Comparison of ENCODE assay signal across 18 cellular contexts in genomic region chr17:29747660-29748059, GRCh38.
DNase-seq lines count a peak whose midpoint lies in the region; ATAC-seq, FAIRE-seq and TF ChIP-seq lines count a peak whose summit lies in the region.
"Had no signal": no experiment of that assay in that cellular context is flagged by ENCODE, and none has a peak within 500 bp of the region (broad histone marks: within the 10 kb centered on the region; RNA-seq: fewer than 3 reads in every experiment).

No MANE protein-coding gene starts in this region.

- TF ChIP-seq EP300 in GM12878 (IDR thresholded peaks at IDR 0.05; ENCODE audit: borderline replicate concordance in 1 of 2, control insufficient read depth in 1 of 2, low read depth in 2 of 2, low read length in 2 of 2), result no peak

- peaks cover 30% of the 10 kb centered on the region for H3K36me3 Mint-ChIP-seq in stimulated activated memory B cell treated with anti-CD40 and anti-IgM and Interleukin-4, amounts not matched to agents 10 μg/mL and 1 μg/mL and 100 μg/mL, for 72 hours

- SMC1A ChIA-PET in GM12878 (lab: Charles Lee; ENCODE audit: uncharacterized antibody, unreplicated experiment), result interaction anchor here (0.8 to 4.4 kb wide), 15 partner anchors 9 to 118 kb away, joined by 3 to 25 read pairs (median 4); no protein-coding TSS in a partner anchor

- H3K4me3 Mint-ChIP-seq in stimulated activated memory B cell treated with anti-CD40 and anti-IgM and Interleukin-4, amounts not matched to agents 10 μg/mL and 1 μg/mL and 100 μg/mL, for 72 hours, result no peak overlapping the region

- TF ChIP-seq RAD21 in GM12878 (IDR thresholded peaks at IDR 0.05; ENCODE audit: insufficient read depth, low read depth, low read length), result no peak

- ATAC-seq in Right ventricle myocardium superior (ENCODE audit: poor library complexity) (no peak), GM12878 (peak; percentile 36), right lobe of liver (no peak)
- ATAC-seq in stimulated activated memory B cell treated with anti-CD40 and anti-IgM and Interleukin-4, amounts not matched to agents 10 μg/mL and 1 μg/mL and 100 μg/mL, for 72 hours, result no peak
- ATAC-seq: PC-3 had no signal

- in situ Hi-C loops in GM12878 (cut with MboI), result no loop called here

- H4K20me1 ChIP-seq in GM12878 (ENCODE audit: control insufficient read depth, insufficient read depth), result no peaks in the 10 kb centered on the region

- no peaks in the 10 kb centered on the region for H3K27me3 Mint-ChIP-seq in stimulated activated memory B cell treated with anti-CD40 and anti-IgM and Interleukin-4, amounts not matched to agents 10 μg/mL and 1 μg/mL and 100 μg/mL, for 72 hours

- H3K4me1 ChIP-seq in right atrium auricular region, result peaks cover 0 to 52% of the 10 kb centered on the region in 2 donors
- peaks cover 9% of the 10 kb centered on the region for H3K4me1 ChIP-seq in GM12878 (ENCODE audit: control insufficient read depth, insufficient read depth, low read length)
- H3K4me1 ChIP-seq in right lobe of liver, result peaks cover 0 to 11% (median 3%) of the 10 kb centered on the region in 4 donors

- no peak for FAIRE-seq in GM12878 (lab: Jason Lieb, UNC)

- CTCF ChIA-PET in GM12878 (lab: Yijun Ruan, JAX), result interaction anchor here (0.8 to 3.1 kb wide), 7 partner anchors 10 to 183 kb away, joined by 3 to 12 read pairs (median 4); no protein-coding TSS in a partner anchor

- BruUV-seq in GM12878 (replicated peaks; lab: Mats Ljungman, UMichigan), result no TSS peak

- H3K27ac Mint-ChIP-seq in stimulated activated memory B cell treated with anti-CD40 and anti-IgM and Interleukin-4, amounts not matched to agents 10 μg/mL and 1 μg/mL and 100 μg/mL, for 72 hours, result peak overlapping the region; percentile 44

- WGBS in GM12878 (ENCODE audit: insufficient coverage, insufficient replicate concordance, low lambda C conversion rate, missing lambda C conversion rate), result 97% methylated on average over 1 of the region's 1 CpG
- 90% methylated on average over 1 of the region's 1 CpG for WGBS in right lobe of liver (ENCODE audit: insufficient coverage, low coverage, low lambda C conversion rate, missing lambda C conversion rate)

- H3K9me3 Mint-ChIP-seq in stimulated activated memory B cell treated with anti-CD40 and anti-IgM and Interleukin-4, amounts not matched to agents 10 μg/mL and 1 μg/mL and 100 μg/mL, for 72 hours, result no peaks in the 10 kb centered on the region

- H3K9ac ChIP-seq in GM12878 (ENCODE audit: control insufficient read depth, insufficient read depth, low read length), result no peak overlapping the region

- peak overlapping the region; percentile 44 for H3K4me2 ChIP-seq in GM12878 (ENCODE audit: control insufficient read depth, insufficient read depth)

- no peak for TF ChIP-seq POLR2A in GM12878 (IDR thresholded peaks at IDR 0.05; ENCODE audit: low read depth, low read length)
- TF ChIP-seq POLR2A in right lobe of liver (IDR thresholded peaks at IDR 0.05), result no peak

- H3K4me3 ChIP-seq in right atrium auricular region (no peak overlapping the region), GM12878 (no peak overlapping the region; the same call in 1 of the 2 replicates), right lobe of liver (no peak overlapping the region)
- H3K4me3 ChIP-seq: esophagus muscularis mucosa, prostate gland had no signal

- H3K27ac ChIP-seq in right atrium auricular region (peak overlapping the region; percentile 57 to 88), GM12878 (ENCODE audit: control insufficient read depth, insufficient read depth) (no peak overlapping the region), right lobe of liver (no peak overlapping the region)
- H3K27ac ChIP-seq: HL-60, prostate gland, VCaP had no signal

- peaks cover 85% of the 10 kb centered on the region for H3K79me2 ChIP-seq in GM12878 (ENCODE audit: control insufficient read depth, insufficient read depth, low read length)

- intact Hi-C loops in Right ventricle myocardium superior (cut with DNase I) (loop anchor here (10.0 kb wide), 1 partner anchor 53 kb away; no protein-coding TSS in a partner anchor), GM12878 (cut with micrococcal nuclease; ENCODE audit: unreplicated experiment) (no loop called here), right lobe of liver (cut with DNase I) (no loop called here)

- TF ChIP-seq CTCF in right atrium auricular region (IDR thresholded peaks at IDR 0.05) (no peak), GM12878 (IDR thresholded peaks at IDR 0.05 in 2 of 3, conservative IDR thresholded peaks at IDR 0.05 in 1 of 3; ENCODE audit: control insufficient read depth in 2 of 3, extremely low read depth in 1 of 3, insufficient read depth in 1 of 3, low read depth in 3 of 3, low read length in 3 of 3) (no peak), right lobe of liver (IDR thresholded peaks at IDR 0.05) (no peak), GM20000 (IDR thresholded peaks at IDR 0.05; ENCODE audit: extremely low read depth, missing control alignments) (no peak)

- H3K36me3 ChIP-seq in right atrium auricular region (peaks cover under 1% of the 10 kb centered on the region), GM12878 (ENCODE audit: control insufficient read depth in 2 of 2, insufficient read depth in 2 of 2, low read length in 1 of 2) (peaks cover 0 to 4% of the 10 kb centered on the region in 2 experiments; a peak in 2 of 4 replicates), right lobe of liver (no peaks in the 10 kb centered on the region)
- H3K36me3 ChIP-seq: prostate gland had no signal

- H3K4me1 Mint-ChIP-seq in stimulated activated memory B cell treated with anti-CD40 and anti-IgM and Interleukin-4, amounts not matched to agents 10 μg/mL and 1 μg/mL and 100 μg/mL, for 72 hours, result peaks cover 69% of the 10 kb centered on the region

- no peak overlapping the region for H2AFZ ChIP-seq in GM12878 (ENCODE audit: control insufficient read depth, low read depth, low read length)

- DNase-seq in right atrium auricular region (ENCODE audit: low spot score), result no peak
- DNase-seq in Right ventricle myocardium superior, result no peak
- peak; percentile 47 for DNase-seq in NCI-H2171 (lab: John Stamatoyannopoulos, UW)
- DNase-seq in GM12878 (ENCODE audit: low read depth, low spot score), result no peak
- no peak for DNase-seq in right lobe of liver
- DNase-seq in GM20000 (ENCODE audit: low spot score), result no peak
- no peak for DNase-seq in activated CD4-positive, alpha-beta T cell treated with anti-CD3 and anti-CD28 coated beads for 4 hours
- DNase-seq: activated gamma-delta T cell treated with Interleukin-2 at 50 U/mL for 16 hours, DMS153, hypothalamus, KG1, NCI-H1105, PC-3 had no signal

- H3K27me3 ChIP-seq in right atrium auricular region, result no peaks in the 10 kb centered on the region
- H3K27me3 ChIP-seq in GM12878 (replicated peaks in 1 of 2; ENCODE audit: control insufficient read depth in 2 of 2, insufficient read depth in 2 of 2, low read length in 1 of 2), result no peaks in the 10 kb centered on the region
- H3K27me3 ChIP-seq in right lobe of liver, result no peaks in the 10 kb centered on the region
- H3K27me3 ChIP-seq: esophagus muscularis mucosa had no signal

- H3K9me3 ChIP-seq in right atrium auricular region, result no peaks in the 10 kb centered on the region
- H3K9me3 ChIP-seq in GM12878 (replicated peaks; ENCODE audit: control insufficient read depth, insufficient read depth, low read length), result no peaks in the 10 kb centered on the region
- H3K9me3 ChIP-seq in right lobe of liver, result no peaks in the 10 kb centered on the region
- H3K9me3 ChIP-seq: esophagus muscularis mucosa, prostate gland had no signal

- RAD21 ChIA-PET in GM12878 (lab: Charles Lee; ENCODE audit: unreplicated experiment), result interaction anchor here (0.7 to 7.5 kb wide), 4 partner anchors 9 to 108 kb away, joined by 3 to 28 read pairs (median 4); no protein-coding TSS in a partner anchor

- POLR2A ChIA-PET in GM12878 (lab: Charles Lee), result interaction anchor here (0.7 to 2.6 kb wide), 5 partner anchors 9 to 24 kb away, joined by 3 to 9 read pairs (median 3); no protein-coding TSS in a partner anchor

TF ChIP-seq in GM12878, 131 proteins besides CTCF, POLR2A, EP300 and RAD21:
- no peak for TF ChIP-seq TBL1XR1 (IDR thresholded peaks at IDR 0.05; ENCODE audit: low read depth, low read length)
TF ChIP-seq in GM12878: peak in this region for 0.

Comparison
In these comparisons a context has a peak if more than half of its experiments do, and no peak if none do; other contexts are left out.
1. H3K27ac ChIP-seq: peak in right atrium auricular region (2 of 2); none in GM12878 (single experiment) and right lobe of liver (0 of 3).